Comparison of ENCODE assay signal across 16 cellular contexts in genomic region chr10:30494558-30494957, GRCh38.
DNase-seq lines count a peak whose midpoint lies in the region; ATAC-seq and TF ChIP-seq lines count a peak whose summit lies in the region.
"Had no signal": no experiment of that assay in that cellular context is flagged by ENCODE, and none has a peak within 500 bp of the region (broad histone marks: within the 10 kb centered on the region; RNA-seq: fewer than 3 reads in every experiment).

No MANE protein-coding gene starts in this region.

- ATAC-seq in left ventricle myocardium superior, result peak; percentile 16
- ATAC-seq in upper lobe of left lung (ENCODE audit: low FRiP score in 2 of 2), result no peak
- no peak for ATAC-seq in HG03095 (IDR thresholded peaks at IDR 0.05; ENCODE audit: unreplicated experiment)

- H3K36me3 Mint-ChIP-seq in mesothelial cell of epicardium, result no peaks in the 10 kb centered on the region

- TF ChIP-seq CTCF in Peyer's patch (IDR thresholded peaks at IDR 0.05), result no peak
- TF ChIP-seq CTCF in upper lobe of left lung (IDR thresholded peaks at IDR 0.05), result no peak
- no peak for TF ChIP-seq CTCF in mesothelial cell of epicardium (IDR thresholded peaks at IDR 0.05; ENCODE audit: unreplicated experiment)

- intact Hi-C loops in left ventricle myocardium superior (cut with micrococcal nuclease), result no loop called here
- intact Hi-C loops in cardiac septum (cut with DNase I), result no loop called here

- no peak overlapping the region for H3K4me3 Mint-ChIP-seq in mesothelial cell of epicardium
- H3K4me3 Mint-ChIP-seq: endodermal cell had no signal

- no peaks in the 10 kb centered on the region for H3K36me3 ChIP-seq in Peyer's patch
- H3K36me3 ChIP-seq in upper lobe of left lung, result no peaks in the 10 kb centered on the region
- no peaks in the 10 kb centered on the region for H3K36me3 ChIP-seq in HAP-1 (replicated peaks)
- H3K36me3 ChIP-seq: thoracic aorta had no signal

- peaks cover 0 to 10% (median 4%) of the 10 kb centered on the region in 4 donors for H3K4me1 ChIP-seq in Peyer's patch
- H3K4me1 ChIP-seq in upper lobe of left lung, result peaks cover 23 to 39% (median 37%) of the 10 kb centered on the region in 4 donors
- H3K4me1 ChIP-seq in HAP-1, result no peaks in the 10 kb centered on the region

- no peak for TF ChIP-seq EP300 in upper lobe of left lung (IDR thresholded peaks at IDR 0.05)

- 82 to 83% methylated on average over 4 of the region's 4 CpGs for WGBS in upper lobe of left lung, 2 donors

- H3K27me3 ChIP-seq in Peyer's patch (no peaks in the 10 kb centered on the region), upper lobe of left lung (no peaks in the 10 kb centered on the region), HAP-1 (ENCODE audit: low read depth) (no peaks in the 10 kb centered on the region)

- H3K9me3 ChIP-seq in Peyer's patch (no peaks in the 10 kb centered on the region), upper lobe of left lung (no peaks in the 10 kb centered on the region), HAP-1 (no peaks in the 10 kb centered on the region)
- H3K9me3 ChIP-seq: thoracic aorta had no signal

- H3K27ac ChIP-seq in Peyer's patch (peak overlapping the region in 3 of 4 donors; percentile 5 to 64 (median 55)), upper lobe of left lung (peak overlapping the region; percentile 23 to 68 (median 52))
- H3K27ac ChIP-seq: KMS-11, thoracic aorta had no signal

- H3K27ac Mint-ChIP-seq in mesothelial cell of epicardium, result no peak overlapping the region
- H3K27ac Mint-ChIP-seq: endodermal cell had no signal

- H3K4me1 Mint-ChIP-seq in mesothelial cell of epicardium, result no peaks in the 10 kb centered on the region
- H3K4me1 Mint-ChIP-seq: endodermal cell had no signal

- H3K9me3 Mint-ChIP-seq in mesothelial cell of epicardium, result no peaks in the 10 kb centered on the region
- H3K9me3 Mint-ChIP-seq: endodermal cell had no signal

- in situ Hi-C loops in HAP-1 (cut with MboI; ENCODE audit: low sequenced_read_pairs), result no loop called here

- H3K4me3 ChIP-seq in Peyer's patch (no peak overlapping the region), upper lobe of left lung (no peak overlapping the region), HAP-1 (no peak overlapping the region)
- H3K4me3 ChIP-seq: thoracic aorta had no signal

- no peak for TF ChIP-seq POLR2A in Peyer's patch (IDR thresholded peaks at IDR 0.05)
- no peak for TF ChIP-seq POLR2A in upper lobe of left lung (IDR thresholded peaks at IDR 0.05)

- DNase-seq in left ventricle myocardium superior (no peak), cardiac septum (ENCODE audit: low spot score) (no peak), Peyer's patch (no peak), medulla oblongata (ENCODE audit: extremely low spot score) (peak; percentile 41), upper lobe of left lung (no peak), mesothelial cell of epicardium (ENCODE audit: low spot score in 2 of 2, unreplicated experiment in 2 of 2) (no peak), HAP-1 (ENCODE audit: low spot score in 2 of 2) (no peak)
- DNase-seq: activated CD8-positive, alpha-beta memory T cell treated with anti-CD3 and anti-CD28 coated beads for 24 hours; endodermal cell; mesendoderm; NCI-H187 treated with DMSO at 0.1 percent for 48 hours; NCI-H774; SHP77 had no signal

- peaks cover 3% of the 10 kb centered on the region for H3K27me3 Mint-ChIP-seq in mesothelial cell of epicardium (ENCODE audit: low read depth)
